Comparison of ENCODE assay signal across 20 cellular contexts in the genomic region with DNA sequence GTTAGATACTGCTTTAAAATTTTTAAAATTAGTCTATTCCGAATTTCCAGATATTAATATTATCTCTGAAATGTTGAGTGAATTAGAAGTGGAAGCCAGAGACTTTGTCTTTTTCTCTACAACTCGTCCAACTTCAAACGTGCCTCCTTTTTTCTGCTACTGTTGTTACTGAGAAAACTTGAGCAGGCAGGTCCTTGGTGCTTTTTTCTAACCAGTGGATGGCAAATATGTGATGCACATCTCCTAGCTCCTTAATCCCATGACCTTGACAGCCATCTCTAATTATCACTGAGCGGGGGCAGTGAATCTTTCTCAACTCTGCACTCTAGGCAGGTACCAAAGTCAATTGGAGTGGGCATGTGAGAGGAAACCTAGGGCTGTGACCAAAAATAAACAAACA. TPM values are rescaled to one million over a fixed set of nuclear protein-coding genes. Genes with fewer than 3 reads are reported as not detected.
A peak's percentile ranks its signal among the peaks of the same experiment; 100 is the strongest.
DNase-seq lines count a peak whose midpoint lies in the region; ATAC-seq, FAIRE-seq and TF ChIP-seq lines count a peak whose summit lies in the region.
"Had no signal": no experiment of that assay in that cellular context is flagged by ENCODE, and none has a peak within 500 bp of the region (broad histone marks: within the 10 kb centered on the region; RNA-seq: fewer than 3 reads in every experiment).

No MANE protein-coding gene starts in this region.

- H3K27ac ChIP-seq in A549 = 0 out of 6 replicates have a peak overlapping the region, but pooled peaks of 1 of the 2 experiments have one; percentile 6
- H3K27ac ChIP-seq in H9 (ENCODE audit: insufficient read length, low read depth, low read length) = no peak overlapping the region
- H3K27ac ChIP-seq in prostate gland = no peak overlapping the region
- H3K27ac ChIP-seq: SJSA1 had no signal

- H3K27me3 ChIP-seq in H9 (ENCODE audit: insufficient read depth, low read length) (no peaks in the 10 kb centered on the region), prostate gland (replicated peaks; ENCODE audit: insufficient read depth) (no peaks in the 10 kb centered on the region)
- H3K27me3 ChIP-seq: SJSA1 had no signal

- peaks cover 33 to 37% of the 10 kb centered on the region in 2 experiments for H3K4me1 Mint-ChIP-seq in H9
- H3K4me1 Mint-ChIP-seq in chondrocyte (ENCODE audit: low read depth) = peaks cover 73% of the 10 kb centered on the region
- H3K4me1 Mint-ChIP-seq in nephron progenitor cell = peaks cover 36% of the 10 kb centered on the region
- H3K4me1 Mint-ChIP-seq: B cell had no signal

- H3K36me3 ChIP-seq in prostate gland = no peaks in the 10 kb centered on the region

- CTCF ChIA-PET in A549 (lab: Yijun Ruan, JAX) = no interaction called here

- H2BK120ac ChIP-seq in H9 (ENCODE audit: low read depth, low read length, poor library complexity, severe bottlenecking) = no peak overlapping the region

- H3T11ph ChIP-seq in H9 (ENCODE audit: low read length) = no peak overlapping the region

- H3K9me3 Mint-ChIP-seq in H9 (no peaks in the 10 kb centered on the region), chondrocyte (ENCODE audit: low read depth) (no peaks in the 10 kb centered on the region), nephron progenitor cell (peaks cover 7% of the 10 kb centered on the region)
- H3K9me3 Mint-ChIP-seq: CD4-positive, alpha-beta T cell had no signal

- peak overlapping the region; percentile 25 for H3K4me2 ChIP-seq in A549
- H3K4me2 ChIP-seq in H9 (ENCODE audit: insufficient read depth, insufficient read length, low read length) = no peak overlapping the region

- H2AFZ ChIP-seq in H9 (ENCODE audit: low read length) = no peak overlapping the region

- ATAC-seq in A549 = no peak
- ATAC-seq in GM21723 (IDR thresholded peaks at IDR 0.05; ENCODE audit: unreplicated experiment) = no peak
- ATAC-seq: GM12878 had no signal

- TF ChIP-seq POLR2A in A549 (IDR thresholded peaks at IDR 0.05; ENCODE audit: low read length) (no peak), prostate gland (IDR thresholded peaks at IDR 0.05) (no peak)

- H3K9ac ChIP-seq in H9 (ENCODE audit: extremely low read depth, insufficient read length, low read length) = no peak overlapping the region

- H4K8ac ChIP-seq in H9 (replicated peaks; ENCODE audit: insufficient read length, low read depth, low read length) = no peak overlapping the region

- POLR2A ChIA-PET in A549 (lab: Yijun Ruan, JAX) = no interaction called here

- no peak overlapping the region for H2AK5ac ChIP-seq in H9 (ENCODE audit: insufficient read length, low read length)

- H3K4me3 Mint-ChIP-seq in H9 (no peak overlapping the region), chondrocyte (ENCODE audit: unreplicated experiment) (no peak overlapping the region), nephron progenitor cell (no peak overlapping the region)
- H3K4me3 Mint-ChIP-seq: B cell; CD4-positive, alpha-beta T cell had no signal

- H3K79me1 ChIP-seq in H9 (ENCODE audit: insufficient read depth, low read depth, low read length, poor library complexity, severe bottlenecking) = peaks cover 5% of the 10 kb centered on the region

- no peak overlapping the region for H3K4ac ChIP-seq in H9 (ENCODE audit: low read depth, low read length)

- no peaks in the 10 kb centered on the region for H4K20me1 ChIP-seq in H9 (ENCODE audit: control insufficient read depth, insufficient read depth, insufficient read length)

- H3K4me1 ChIP-seq in A549 (peaks cover 70% of the 10 kb centered on the region), H9 (ENCODE audit: insufficient read depth, low read length) (peaks cover 6% of the 10 kb centered on the region; the same call in 1 of the 2 replicates), prostate gland (replicated peaks) (no peaks in the 10 kb centered on the region)

- no peak overlapping the region for H2BK20ac ChIP-seq in H9 (ENCODE audit: low read depth, low read length, poor library complexity, severe bottlenecking)

- peaks cover 1 to 4% (median 4%) of the 10 kb centered on the region in 3 experiments; a peak in 3 of 7 replicates for H3K36me3 Mint-ChIP-seq in H9 (ENCODE audit: insufficient read depth in 1 of 3, low read depth in 3 of 3)
- peaks cover 2% of the 10 kb centered on the region for H3K36me3 Mint-ChIP-seq in chondrocyte (ENCODE audit: low read depth)
- peaks cover 39% of the 10 kb centered on the region for H3K36me3 Mint-ChIP-seq in nephron progenitor cell (ENCODE audit: low read depth)

- no peak overlapping the region for H4K5ac ChIP-seq in H9 (ENCODE audit: insufficient read length, low read depth, low read length)

- no peak for TF ChIP-seq RAD21 in A549 (conservative IDR thresholded peaks at IDR 0.05 in 1 of 2, IDR thresholded peaks at IDR 0.05 in 1 of 2)

- 82% methylated on average over 4 of the region's 4 CpGs for WGBS in A549 (ENCODE audit: missing lambda C conversion rate)
- WGBS in H9 (ENCODE audit: extremely low coverage, insufficient read length, low lambda C conversion rate) = no CpG with 5 or more reads among the region's 4 CpGs
- WGBS in prostate gland = 68% methylated on average over 4 of the region's 4 CpGs

- H3K14ac ChIP-seq in H9 (ENCODE audit: insufficient read depth, low read length) = no peak overlapping the region

- no peak overlapping the region for H3K56ac ChIP-seq in H9 (ENCODE audit: insufficient read length, low read depth, low read length)

- H3K27me3 Mint-ChIP-seq in H9 (ENCODE audit: low read depth) = no peaks in the 10 kb centered on the region
- H3K27me3 Mint-ChIP-seq in chondrocyte (ENCODE audit: low read depth) = no peaks in the 10 kb centered on the region
- H3K27me3 Mint-ChIP-seq in nephron progenitor cell (ENCODE audit: low read depth, poor library complexity) = no peaks in the 10 kb centered on the region
- H3K27me3 Mint-ChIP-seq: CD4-positive, alpha-beta T cell had no signal

- no peak overlapping the region for H3K4me3 ChIP-seq in A549
- H3K4me3 ChIP-seq in prostate gland = no peak overlapping the region
- H3K4me3 ChIP-seq: GM12878, SJSA1 had no signal

- TF ChIP-seq CTCF in A549 (IDR thresholded peaks at IDR 0.05) (no peak), H9 (conservative IDR thresholded peaks at IDR 0.05) (no peak), chondrocyte (IDR thresholded peaks at IDR 0.05) (no peak), nephron progenitor cell (IDR thresholded peaks at IDR 0.05) (no peak), prostate gland (IDR thresholded peaks at IDR 0.05) (no peak)

- H3K23ac ChIP-seq in H9 (ENCODE audit: insufficient read length, low read depth, low read length) = no peak overlapping the region

- no peaks in the 10 kb centered on the region for H3K23me2 ChIP-seq in H9 (ENCODE audit: insufficient read length, low read depth, low read length, poor library complexity, severe bottlenecking)

- DNase-seq in A549 (ENCODE audit: low read depth in 1 of 2, low spot score in 1 of 2) (no peak), H9 (no peak), chondrocyte (ENCODE audit: low spot score) (no peak), nephron progenitor cell (no peak), prostate gland (ENCODE audit: low spot score) (no peak), NCI-H128 (lab: John Stamatoyannopoulos, UW; ENCODE audit: unreplicated experiment) (no peak)
- DNase-seq in activated naive CD4-positive, alpha-beta T cell treated with anti-CD3 and anti-CD28 coated beads, Interleukin-2, amount 50 U/mL, for 16 hours = no peak
- DNase-seq: ACHN; CD4-positive, alpha-beta T cell; DMS79; Kasumi-1; NCI-H1417 treated with DMSO at 0.1 percent for 48 hours; NCI-H2029; NCI-H2171 treated with DMSO at 0.1 percent for 48 hours; NCI-H774 had no signal

- H3K18ac ChIP-seq in H9 (ENCODE audit: insufficient read length, low read depth, low read length) = no peak overlapping the region

- no peak for FAIRE-seq in A549 (lab: Jason Lieb, UNC)
- FAIRE-seq: GM12878, GM18507 had no signal

- TF ChIP-seq EP300 in A549 (IDR thresholded peaks at IDR 0.05) = no peak

- peak overlapping the region; percentile 23 to 49 (median 37); a peak in 4 of 7 replicates for H3K27ac Mint-ChIP-seq in H9
- H3K27ac Mint-ChIP-seq in chondrocyte (ENCODE audit: unreplicated experiment) = peak overlapping the region; percentile 61
- H3K27ac Mint-ChIP-seq in nephron progenitor cell = peak overlapping the region; percentile 44
- H3K27ac Mint-ChIP-seq: B cell; CD4-positive, alpha-beta T cell had no signal

- no peak overlapping the region for H2BK5ac ChIP-seq in H9 (ENCODE audit: insufficient read length, low read length)

- H2BK15ac ChIP-seq in H9 (ENCODE audit: low read depth, low read length) = no peak overlapping the region

- H3K9me3 ChIP-seq in A549 = no peaks in the 10 kb centered on the region
- no peaks in the 10 kb centered on the region for H3K9me3 ChIP-seq in H9 (ENCODE audit: control insufficient read depth, low read depth, low read length)
- H3K9me3 ChIP-seq in prostate gland = no peaks in the 10 kb centered on the region
- H3K9me3 ChIP-seq: SJSA1 had no signal

- H2BK12ac ChIP-seq in H9 (ENCODE audit: insufficient read length, low read depth, low read length) = no peak overlapping the region

- H3K79me2 ChIP-seq in H9 (ENCODE audit: insufficient read depth, low read length) = peaks cover 2% of the 10 kb centered on the region; the same call in 1 of the 2 replicates

- intact Hi-C loops in prostate gland (cut with DNase I) = no loop called here

- H4K91ac ChIP-seq in H9 (ENCODE audit: insufficient read length, low read depth, low read length) = no peak overlapping the region

TF ChIP-seq in A549, 52 proteins besides CTCF, POLR2A, EP300 and RAD21 (continues in another document):
- TF ChIP-seq HOXB13 (CRISPR knock-in tag; IDR thresholded peaks at IDR 0.05; ENCODE audit: low read depth) = no peak
- TF ChIP-seq, protein P1, sequence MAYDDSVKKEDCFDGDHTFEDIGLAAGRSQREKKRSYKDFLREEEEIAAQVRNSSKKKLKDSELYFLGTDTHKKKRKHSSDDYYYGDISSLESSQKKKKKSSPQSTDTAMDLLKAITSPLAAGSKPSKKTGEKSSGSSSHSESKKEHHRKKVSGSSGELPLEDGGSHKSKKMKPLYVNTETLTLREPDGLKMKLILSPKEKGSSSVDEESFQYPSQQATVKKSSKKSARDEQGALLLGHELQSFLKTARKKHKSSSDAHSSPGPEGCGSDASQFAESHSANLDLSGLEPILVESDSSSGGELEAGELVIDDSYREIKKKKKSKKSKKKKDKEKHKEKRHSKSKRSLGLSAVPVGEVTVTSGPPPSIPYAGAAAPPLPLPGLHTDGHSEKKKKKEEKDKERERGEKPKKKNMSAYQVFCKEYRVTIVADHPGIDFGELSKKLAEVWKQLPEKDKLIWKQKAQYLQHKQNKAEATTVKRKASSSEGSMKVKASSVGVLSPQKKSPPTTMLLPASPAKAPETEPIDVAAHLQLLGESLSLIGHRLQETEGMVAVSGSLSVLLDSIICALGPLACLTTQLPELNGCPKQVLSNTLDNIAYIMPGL (CRISPR knock-in tag; IDR thresholded peaks at IDR 0.05; ENCODE audit: borderline replicate concordance) = no peak

RNA-seq across cellular contexts. Expression of gene FNDC3B, which starts 50.7 kb away (rescaled TPM):
- polyA plus RNA-seq in A549 (2011; rRNA removed) (29.5 and 56.0 TPM in 2 replicates), A549 (2017; fragmentation: RNase III; extraction: RNeasy Plus Mini Kit Qiagen cat#74134 plus additional on column Dnase treatment) (29.9 to 34.5 TPM (median 33.6 TPM) in 3 replicates)
- polyA plus RNA-seq in A549 (2012; cell fraction: cytosol; rRNA removed) = 8.4 and 8.6 TPM in 2 replicates
- polyA plus RNA-seq in A549 (2012; cell fraction: nucleus; rRNA removed) = 7.0 and 15.3 TPM in 2 replicates
- polyA minus RNA-seq in A549 (2011; rRNA and poly(A)+ RNA removed) = 181 TPM in 2 replicates
- total RNA-seq in H9 (2021) (42.3 and 43.8 TPM in 2 replicates), chondrocyte (290 to 304 TPM (median 293 TPM) in 3 replicates), prostate gland (10 to 100 TPM; 35.9 to 62.4 TPM)
